In genomic region chr2:134333646-134334189, GRCh38 we compare ENCODE assay signal across 16 cellular contexts.
DNase-seq lines count a peak whose midpoint lies in the region; ATAC-seq, FAIRE-seq and TF ChIP-seq lines count a peak whose summit lies in the region.
"Had no signal": no experiment of that assay in that cellular context is flagged by ENCODE, and none has a peak within 500 bp of the region (broad histone marks: within the 10 kb centered on the region; RNA-seq: fewer than 3 reads in every experiment).

No MANE protein-coding gene starts in this region.

- H3K9me3 ChIP-seq in endothelial cell of umbilical vein (replicated peaks; ENCODE audit: control insufficient read depth, insufficient read depth, low read length) (no peaks in the 10 kb centered on the region), mesenchymal stem cell (ENCODE audit: control insufficient read depth, low read length) (no peaks in the 10 kb centered on the region)
- H3K9me3 ChIP-seq: vagina had no signal

- no peak overlapping the region for H2BK12ac ChIP-seq in mesenchymal stem cell (ENCODE audit: low read length in 2 of 2)

- no peak overlapping the region for H3K14ac ChIP-seq in mesenchymal stem cell (ENCODE audit: low read length in 2 of 2)

- no peaks in the 10 kb centered on the region for H3K4me1 ChIP-seq in endothelial cell of umbilical vein (ENCODE audit: control insufficient read depth, extremely low read depth, insufficient read depth, low read length)
- peaks cover 1% of the 10 kb centered on the region for H3K4me1 ChIP-seq in mesenchymal stem cell (ENCODE audit: control insufficient read depth, insufficient read depth, low read depth, low read length)
- H3K4me1 ChIP-seq: vagina had no signal

- WGBS in mesenchymal stem cell: 90% methylated on average over 2 of the region's 3 CpGs

- H3K18ac ChIP-seq in mesenchymal stem cell (ENCODE audit: low read depth in 1 of 2, low read length in 2 of 2): no peak overlapping the region

- no peak overlapping the region for H2BK120ac ChIP-seq in mesenchymal stem cell (ENCODE audit: low read depth, low read length)

- no peaks in the 10 kb centered on the region for H3K79me2 ChIP-seq in endothelial cell of umbilical vein (ENCODE audit: control insufficient read depth, insufficient read depth, low read length)

- H3K4ac ChIP-seq in mesenchymal stem cell (ENCODE audit: low read depth in 1 of 2, low read length in 2 of 2): no peak overlapping the region

- FAIRE-seq in endothelial cell of umbilical vein (lab: Jason Lieb, UNC) (no peak), GM19239 (lab: Jason Lieb, UNC) (no peak)

- intact Hi-C loops in endothelial cell of umbilical vein (cut with micrococcal nuclease): no loop called here

- H4K91ac ChIP-seq in mesenchymal stem cell (ENCODE audit: low read length): no peak overlapping the region

- H3K4me3 ChIP-seq in endothelial cell of umbilical vein (replicated peaks in 1 of 3; ENCODE audit: insufficient read depth in 1 of 3, low read depth in 1 of 3, low read length in 3 of 3): no peak overlapping the region
- H3K4me3 ChIP-seq in mesenchymal stem cell (ENCODE audit: insufficient read depth in 1 of 2, low read depth in 1 of 2, low read length in 2 of 2): no peak overlapping the region
- H3K4me3 ChIP-seq: vagina had no signal

- no peak for TF ChIP-seq POLR2A in endothelial cell of umbilical vein (IDR thresholded peaks at IDR 0.05; ENCODE audit: low read depth, low read length)

- dilution Hi-C loops in endothelial cell of umbilical vein (cut with MboI; ENCODE audit: extremely low pct_ligation_motif_present, low sequenced_read_pairs): no loop called here

- H4K20me1 ChIP-seq in endothelial cell of umbilical vein (replicated peaks; ENCODE audit: control insufficient read depth, extremely low read depth, insufficient read depth, low read length): no peaks in the 10 kb centered on the region

- H3K9me1 ChIP-seq in endothelial cell of umbilical vein (replicated peaks; ENCODE audit: control insufficient read depth, extremely low read depth, insufficient read depth, low read length): no peaks in the 10 kb centered on the region

- H2AK5ac ChIP-seq in mesenchymal stem cell (ENCODE audit: low read length, severe bottlenecking): no peak overlapping the region

- H3K27ac ChIP-seq in endothelial cell of umbilical vein (ENCODE audit: insufficient read depth, low read depth, low read length) (no peak overlapping the region), mesenchymal stem cell (ENCODE audit: low read length, poor library complexity, severe bottlenecking) (no peak overlapping the region)
- H3K27ac ChIP-seq: vagina had no signal

- no peaks in the 10 kb centered on the region for H3K36me3 ChIP-seq in endothelial cell of umbilical vein (ENCODE audit: control insufficient read depth in 2 of 2, extremely low read depth in 1 of 2, insufficient read depth in 2 of 2, low read length in 2 of 2)
- H3K36me3 ChIP-seq in mesenchymal stem cell (ENCODE audit: control insufficient read depth in 1 of 2, insufficient read depth in 2 of 2, low read depth in 1 of 2, low read length in 2 of 2): no peaks in the 10 kb centered on the region
- H3K36me3 ChIP-seq: vagina had no signal

- H3K9ac ChIP-seq in endothelial cell of umbilical vein (replicated peaks; ENCODE audit: extremely low read depth, insufficient read depth, low read length) (no peak overlapping the region), mesenchymal stem cell (ENCODE audit: low read length) (no peak overlapping the region)

- H3K23ac ChIP-seq in mesenchymal stem cell (ENCODE audit: low read length in 2 of 2): no peak overlapping the region

- POLR2A ChIA-PET in endothelial cell of umbilical vein (lab: Charles Lee): no interaction called here

- no peak overlapping the region for H3K4me2 ChIP-seq in endothelial cell of umbilical vein (ENCODE audit: insufficient read depth, low read length)
- H3K4me2 ChIP-seq in mesenchymal stem cell (ENCODE audit: low read length, poor library complexity, severe bottlenecking): no peak overlapping the region

- H4K8ac ChIP-seq in mesenchymal stem cell (ENCODE audit: low read length): no peak overlapping the region

- H2AFZ ChIP-seq in endothelial cell of umbilical vein (ENCODE audit: low read depth, low read length) (no peak overlapping the region), mesenchymal stem cell (ENCODE audit: low read depth, low read length) (no peak overlapping the region)

- CTCF ChIA-PET in endothelial cell of umbilical vein (lab: Charles Lee): no interaction called here

- ATAC-seq in omental fat pad (ENCODE audit: low FRiP score): no peak
- ATAC-seq: activated CD4-positive, alpha-beta T cell treated with anti-CD3 and anti-CD28 coated beads for 36 hours had no signal

- no peak for TF ChIP-seq CTCF in endothelial cell of umbilical vein (IDR thresholded peaks at IDR 0.05; ENCODE audit: extremely low read depth in 1 of 2, insufficient read depth in 1 of 2, low read depth in 1 of 2, low read length in 2 of 2)
- TF ChIP-seq CTCF in omental fat pad (IDR thresholded peaks at IDR 0.05): no peak

- no TSS peak for BruUV-seq in endothelial cell of umbilical vein (replicated peaks; lab: Mats Ljungman, UMichigan)

- DNase-seq in COLO829 (ENCODE audit: low spot score): peak; percentile 91
- DNase-seq in NCI-H82 (lab: John Stamatoyannopoulos, UW): peak; percentile 94
- DNase-seq in endothelial cell of umbilical vein (ENCODE audit: low read depth, low spot score): peak; percentile 54
- DNase-seq in mesenchymal stem cell: peak; percentile 55
- DNase-seq in omental fat pad (ENCODE audit: low spot score): no peak
- DNase-seq in NCI-H1417 treated with DMSO at 0.1 percent for 48 hours (lab: John Stamatoyannopoulos, UW): no peak
- no peak for DNase-seq in GM19239 (ENCODE audit: insufficient read length, low spot score)
- DNase-seq in NCI-H1436 treated with DMSO at 0.1 percent for 48 hours (lab: John Stamatoyannopoulos, UW): no peak
- DNase-seq: activated CD4-positive, alpha-beta T cell treated with anti-CD3 and anti-CD28 coated beads for 36 hours; activated CD8-positive, alpha-beta memory T cell treated with anti-CD3 and anti-CD28 coated beads, Interleukin-2, amount 50 U/mL, for 48 hours; activated gamma-delta T cell; amniotic stem cell; Kasumi-1; SIG-M5; T-helper 9 cell had no signal

- H3K27me3 ChIP-seq in endothelial cell of umbilical vein (ENCODE audit: control insufficient read depth in 2 of 2, insufficient read depth in 2 of 2, low read length in 2 of 2) (no peaks in the 10 kb centered on the region), mesenchymal stem cell (ENCODE audit: control insufficient read depth in 1 of 2, insufficient read depth in 1 of 2, low read length in 2 of 2) (no peaks in the 10 kb centered on the region)
- H3K27me3 ChIP-seq: vagina had no signal

- no peak overlapping the region for H2BK15ac ChIP-seq in mesenchymal stem cell (ENCODE audit: low read depth, poor library complexity, severe bottlenecking)

- H3K79me1 ChIP-seq in mesenchymal stem cell (replicated peaks; ENCODE audit: low read length, poor library complexity, severe bottlenecking): peaks cover 1% of the 10 kb centered on the region

- H2BK5ac ChIP-seq in mesenchymal stem cell (ENCODE audit: low read depth, low read length, poor library complexity, severe bottlenecking): no peak overlapping the region

TF ChIP-seq in endothelial cell of umbilical vein, 7 proteins besides CTCF, POLR2A, EP300 and RAD21:
- TF ChIP-seq MAX (IDR thresholded peaks at IDR 0.05; ENCODE audit: insufficient read depth, insufficient read length) (no peak), FOS (IDR thresholded peaks at IDR 0.05; ENCODE audit: borderline replicate concordance, insufficient read depth, low read length) (no peak), GATA2 (IDR thresholded peaks at IDR 0.05; ENCODE audit: insufficient read depth, insufficient read length, low read depth, low read length) (no peak), EZH2 (IDR thresholded peaks at IDR 0.05; ENCODE audit: borderline replicate concordance, low read depth, low read length, severe bottlenecking) (no peak), POLR2AphosphoS5 (IDR thresholded peaks at IDR 0.05; ENCODE audit: insufficient read depth, low read depth, low read length) (no peak), JUN (IDR thresholded peaks at IDR 0.05; ENCODE audit: borderline replicate concordance, insufficient read depth, insufficient read length, low read depth) (no peak), MYC (IDR thresholded peaks at IDR 0.05; ENCODE audit: low read depth, low read length) (no peak)

Comparison
In these comparisons a context has a peak if more than half of its experiments do, and no peak if none do; other contexts are left out.
1. DNase-seq: peak in COLO829 (single experiment), NCI-H82 (single experiment), endothelial cell of umbilical vein (single experiment) and mesenchymal stem cell (single experiment); none in omental fat pad (single experiment), NCI-H1417 treated with DMSO at 0.1 percent for 48 hours (single experiment), GM19239 (single experiment) and NCI-H1436 treated with DMSO at 0.1 percent for 48 hours (single experiment).